ENCODE assay signal across 14 cellular contexts in genomic region chr13:38210928-38211596, GRCh38.
A peak's percentile ranks its signal among the peaks of the same experiment; 100 is the strongest.
DNase-seq lines count a peak whose midpoint lies in the region; ATAC-seq, FAIRE-seq and TF ChIP-seq lines count a peak whose summit lies in the region.
"Had no signal": no experiment of that assay in that cellular context is flagged by ENCODE, and none has a peak within 500 bp of the region (broad histone marks: within the 10 kb centered on the region; RNA-seq: fewer than 3 reads in every experiment).

No MANE protein-coding gene starts in this region.

- no peak for TF ChIP-seq CTCF in H9 (conservative IDR thresholded peaks at IDR 0.05)

- H3K4me3 ChIP-seq in NT2/D1 (ENCODE audit: insufficient read length, low read depth): no peak overlapping the region
- H3K4me3 ChIP-seq: BLaER1 treated with 17β-estradiol and CSF1 and Interleukin-3, amounts not matched to agents 10 nM and 100 nM had no signal

- no peak overlapping the region for H2BK5ac ChIP-seq in H9 (ENCODE audit: insufficient read length, low read length)

- no peaks in the 10 kb centered on the region for H4K20me1 ChIP-seq in H9 (ENCODE audit: control insufficient read depth, insufficient read depth, insufficient read length)
- H4K20me1 ChIP-seq: BLaER1 treated with 17β-estradiol and CSF1 and Interleukin-3, amounts not matched to agents 10 nM and 100 nM had no signal

- H3K79me1 ChIP-seq in H9 (ENCODE audit: insufficient read depth, low read depth, low read length, poor library complexity, severe bottlenecking): no peaks in the 10 kb centered on the region

- H3K4me1 ChIP-seq in H9 (ENCODE audit: insufficient read depth, low read length) (no peaks in the 10 kb centered on the region; the same call in 1 of the 2 replicates), NT2/D1 (ENCODE audit: insufficient read depth, insufficient read length) (no peaks in the 10 kb centered on the region)
- H3K4me1 ChIP-seq: BLaER1 treated with 17β-estradiol and CSF1 and Interleukin-3, amounts not matched to agents 10 nM and 100 nM had no signal

- no peak overlapping the region for H3K56ac ChIP-seq in H9 (ENCODE audit: insufficient read length, low read depth, low read length)

- no peak overlapping the region for H3K14ac ChIP-seq in H9 (ENCODE audit: insufficient read depth, low read length)

- H3K23ac ChIP-seq in H9 (ENCODE audit: insufficient read length, low read depth, low read length): no peak overlapping the region

- no peak overlapping the region for H3T11ph ChIP-seq in H9 (ENCODE audit: low read length)

- no peaks in the 10 kb centered on the region for H3K79me2 ChIP-seq in H9 (ENCODE audit: insufficient read depth, low read length)

- peak overlapping the region; percentile 49 for H2BK20ac ChIP-seq in H9 (ENCODE audit: low read depth, low read length, poor library complexity, severe bottlenecking)

- DNase-seq in H9 (no peak), NT2/D1 (ENCODE audit: low read depth, low spot score) (peak; percentile 48), iPS DF 19.7 (ENCODE audit: low read depth, low spot score) (peak; percentile 68), iPS-NIHi7 (ENCODE audit: extremely low spot score) (peak; percentile 13), SHP77 (lab: John Stamatoyannopoulos, UW) (no peak), frontal cortex (ENCODE audit: low spot score in 2 of 2) (no peak)
- DNase-seq: ACHN; CD4-positive, CD25-positive, alpha-beta regulatory T cell had no signal

- no peak overlapping the region for H2AK5ac ChIP-seq in H9 (ENCODE audit: insufficient read length, low read length)

- no peak overlapping the region for H2BK15ac ChIP-seq in H9 (ENCODE audit: low read depth, low read length)

- H4K5ac ChIP-seq in H9 (ENCODE audit: insufficient read length, low read depth, low read length): no peak overlapping the region

- H2BK120ac ChIP-seq in H9 (ENCODE audit: low read depth, low read length, poor library complexity, severe bottlenecking): peak overlapping the region; percentile 67

- peaks cover 22 to 31% of the 10 kb centered on the region in 2 experiments for H3K4me1 Mint-ChIP-seq in H9
- H3K4me1 Mint-ChIP-seq: CD4-positive, CD25-positive, alpha-beta regulatory T cell had no signal

- no peaks in the 10 kb centered on the region for H3K27me3 ChIP-seq in H9 (ENCODE audit: insufficient read depth, low read length)
- H3K27me3 ChIP-seq in NT2/D1 (ENCODE audit: insufficient read depth, insufficient read length): no peaks in the 10 kb centered on the region
- H3K27me3 ChIP-seq: BLaER1 treated with 17β-estradiol and CSF1 and Interleukin-3, amounts not matched to agents 10 nM and 100 nM had no signal

- H4K8ac ChIP-seq in H9 (replicated peaks; ENCODE audit: insufficient read length, low read depth, low read length): no peak overlapping the region

- no CpG with 5 or more reads among the region's 3 CpGs for WGBS in H9 (ENCODE audit: extremely low coverage, insufficient read length, low lambda C conversion rate)

- no peaks in the 10 kb centered on the region for H3K36me3 ChIP-seq in NT2/D1 (ENCODE audit: insufficient read depth, insufficient read length, low read length)
- H3K36me3 ChIP-seq: BLaER1 treated with 17β-estradiol and CSF1 and Interleukin-3, amounts not matched to agents 10 nM and 100 nM had no signal

- H3K18ac ChIP-seq in H9 (ENCODE audit: insufficient read length, low read depth, low read length): no peak overlapping the region

- H3K9ac ChIP-seq in H9 (ENCODE audit: extremely low read depth, insufficient read length, low read length) (no peak overlapping the region), NT2/D1 (ENCODE audit: insufficient read length, low read depth) (no peak overlapping the region)
- H3K9ac ChIP-seq: BLaER1 treated with 17β-estradiol and CSF1 and Interleukin-3, amounts not matched to agents 10 nM and 100 nM had no signal

- peak overlapping the region; percentile 43 for H3K4me2 ChIP-seq in H9 (ENCODE audit: insufficient read depth, insufficient read length, low read length)
- H3K4me2 ChIP-seq: BLaER1 treated with 17β-estradiol and CSF1 and Interleukin-3, amounts not matched to agents 10 nM and 100 nM had no signal

- H2AFZ ChIP-seq in H9 (ENCODE audit: low read length): no peak overlapping the region

- peaks cover 14 to 15% of the 10 kb centered on the region in 2 experiments for H3K9me3 Mint-ChIP-seq in H9

- H4K91ac ChIP-seq in H9 (ENCODE audit: insufficient read length, low read depth, low read length): no peak overlapping the region

- peak overlapping the region in 1 of 2 experiments; percentile 61; a peak in 3 of 5 replicates for H3K4me3 Mint-ChIP-seq in H9
- H3K4me3 Mint-ChIP-seq: CD4-positive, CD25-positive, alpha-beta regulatory T cell had no signal

- no peaks in the 10 kb centered on the region for H3K23me2 ChIP-seq in H9 (ENCODE audit: insufficient read length, low read depth, low read length, poor library complexity, severe bottlenecking)

- peak overlapping the region; percentile 84 to 96 (median 87); a peak in 6 of 7 replicates for H3K27ac Mint-ChIP-seq in H9
- H3K27ac Mint-ChIP-seq: CD4-positive, CD25-positive, alpha-beta regulatory T cell; IgD-negative memory B cell had no signal

- no peak for ATAC-seq in GM21447 (IDR thresholded peaks at IDR 0.05; ENCODE audit: unreplicated experiment)

- H3K36me3 Mint-ChIP-seq in H9 (ENCODE audit: insufficient read depth in 1 of 3, low read depth in 3 of 3): peaks cover 14 to 20% (median 14%) of the 10 kb centered on the region in 3 experiments; a peak in 6 of 7 replicates
- H3K36me3 Mint-ChIP-seq: CD4-positive, CD25-positive, alpha-beta regulatory T cell; IgD-negative memory B cell had no signal

- H2BK12ac ChIP-seq in H9 (ENCODE audit: insufficient read length, low read depth, low read length): no peak overlapping the region

- H3K27me3 Mint-ChIP-seq in H9 (ENCODE audit: low read depth): peaks cover 4% of the 10 kb centered on the region; the same call in 1 of the 2 replicates
- H3K27me3 Mint-ChIP-seq: IgD-negative memory B cell had no signal

- no peak for FAIRE-seq in frontal cortex (lab: Jason Lieb, UNC)
- FAIRE-seq: GM12891, H54 had no signal

- H3K4ac ChIP-seq in H9 (ENCODE audit: low read depth, low read length): no peak overlapping the region

- H3K9me3 ChIP-seq in H9 (ENCODE audit: control insufficient read depth, low read depth, low read length): no peaks in the 10 kb centered on the region
- no peaks in the 10 kb centered on the region for H3K9me3 ChIP-seq in NT2/D1 (ENCODE audit: insufficient read depth, low read length)

- H3K27ac ChIP-seq in H9 (ENCODE audit: insufficient read length, low read depth, low read length): peak overlapping the region; percentile 30
- H3K27ac ChIP-seq: BLaER1 treated with 17β-estradiol and CSF1 and Interleukin-3, amounts not matched to agents 10 nM and 100 nM; HL-60 had no signal

Comparison
In these comparisons a context has a peak if more than half of its experiments do, and no peak if none do; other contexts are left out.
1. DNase-seq: peak in NT2/D1 (single experiment), iPS DF 19.7 (single experiment) and iPS-NIHi7 (single experiment); none in H9 (single experiment), SHP77 (0 of 2) and frontal cortex (0 of 2).